Comparison of ENCODE assay signal across 1 cellular context in the genomic region with DNA sequence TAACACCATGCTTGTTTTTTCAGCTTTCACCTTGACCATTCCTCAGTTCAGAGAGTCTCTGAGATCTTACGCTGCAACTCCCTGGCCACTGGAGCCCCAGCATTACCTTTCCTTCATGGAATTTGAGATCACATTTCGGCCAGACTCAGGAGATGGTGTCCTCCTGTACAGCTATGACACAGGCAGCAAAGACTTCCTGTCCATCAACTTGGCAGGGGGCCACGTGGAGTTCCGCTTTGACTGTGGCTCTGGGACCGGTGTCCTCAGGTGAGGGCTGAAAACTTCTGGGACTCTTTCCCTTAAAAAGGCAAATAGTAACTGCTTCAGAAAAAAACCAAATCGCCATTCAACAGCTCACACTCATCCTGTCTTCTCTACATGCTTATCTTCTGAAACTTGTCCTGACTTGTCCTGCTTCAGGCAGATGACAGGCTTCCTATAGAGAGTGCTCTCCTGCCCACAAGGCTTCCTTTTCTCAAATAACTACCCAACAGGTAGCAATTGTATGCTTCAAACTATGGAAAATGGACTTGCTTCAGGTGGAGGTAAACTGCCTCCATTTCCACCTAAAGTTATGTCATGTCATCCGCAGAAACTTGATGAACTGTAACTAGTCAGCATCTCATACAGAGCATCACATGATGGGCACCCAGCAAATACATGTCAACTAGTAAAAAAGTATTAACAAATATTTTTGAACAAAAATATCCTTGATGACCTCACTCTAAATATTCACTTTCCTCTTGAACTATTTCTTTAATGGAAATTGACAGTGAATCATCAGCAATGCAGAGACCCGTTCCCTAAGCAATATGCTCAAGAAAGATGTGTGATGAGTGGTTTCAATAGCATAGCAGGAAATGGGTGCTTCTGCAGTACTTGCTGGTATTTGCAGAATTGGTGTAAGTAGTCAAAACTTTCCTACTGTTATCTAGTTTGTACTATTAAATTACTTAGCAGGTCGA.
TF ChIP-seq lines count a peak whose summit lies in the region.

No MANE protein-coding gene starts in this region.

TF ChIP-seq in HEK293, 187 proteins besides CTCF, POLR2A, EP300 and RAD21 (continued from another document and continues in another):
- TF ChIP-seq ZNF776 (tag by site-specific recombination; IDR thresholded peaks at IDR 0.05; ENCODE audit: borderline replicate concordance) (no peak), ZNF768 (tag by site-specific recombination; IDR thresholded peaks at IDR 0.05) (no peak), SCRT2 (tag by site-specific recombination; IDR thresholded peaks at IDR 0.05) (peak; percentile 98), ELK4 (IDR thresholded peaks at IDR 0.05; ENCODE audit: borderline replicate concordance, low read depth, low read length) (no peak), ZNF654 (tag by site-specific recombination; IDR thresholded peaks at IDR 0.05; ENCODE audit: low read depth) (no peak), ZNF501 (tag by site-specific recombination; IDR thresholded peaks at IDR 0.05) (no peak), MZF1 (tag by site-specific recombination; IDR thresholded peaks at IDR 0.05; ENCODE audit: borderline replicate concordance) (no peak), ZNF629 (tag by site-specific recombination; IDR thresholded peaks at IDR 0.05) (0 out of 2 replicates have a peak, but pooled peaks have one; percentile 10), ATF2 (tag by site-specific recombination; IDR thresholded peaks at IDR 0.05; ENCODE audit: low read depth) (peak; percentile 65), KLF17 (tag by site-specific recombination; IDR thresholded peaks at IDR 0.05) (no peak), GLI4 (tag by site-specific recombination; IDR thresholded peaks at IDR 0.05) (no peak), ZNF214 (tag by site-specific recombination; IDR thresholded peaks at IDR 0.05; ENCODE audit: borderline replicate concordance) (peak; percentile 84), ZNF324 (tag by site-specific recombination; IDR thresholded peaks at IDR 0.05) (no peak), ZNF624 (tag by site-specific recombination; IDR thresholded peaks at IDR 0.05) (no peak), ZBTB11 (tag by site-specific recombination; conservative IDR thresholded peaks at IDR 0.05; ENCODE audit: low read depth) (no peak), ZBTB8A (tag by site-specific recombination; IDR thresholded peaks at IDR 0.05) (no peak), HIC1 (tag by site-specific recombination; IDR thresholded peaks at IDR 0.05) (no peak), MEIS1 (CRISPR knock-in tag; IDR thresholded peaks at IDR 0.05; ENCODE audit: borderline replicate concordance) (no peak), ZNF335 (tag by site-specific recombination; conservative IDR thresholded peaks at IDR 0.05) (peak; percentile 43), ZNF169 (tag by site-specific recombination; IDR thresholded peaks at IDR 0.05) (no peak), ZNF701 (tag by site-specific recombination; IDR thresholded peaks at IDR 0.05) (no peak), GLIS1 (tag by site-specific recombination; IDR thresholded peaks at IDR 0.05) (peak; percentile 22; the same call in 1 of the 2 replicates), ZNF10 (tag by site-specific recombination; IDR thresholded peaks at IDR 0.05) (no peak), ZEB2 (tag by site-specific recombination; IDR thresholded peaks at IDR 0.05) (0 out of 2 replicates have a peak, but pooled peaks have one; percentile 28), ZNF121 (tag by site-specific recombination; IDR thresholded peaks at IDR 0.05) (no peak), MYNN (tag by site-specific recombination; IDR thresholded peaks at IDR 0.05; ENCODE audit: borderline replicate concordance) (no peak), ZNF626 (tag by site-specific recombination; IDR thresholded peaks at IDR 0.05) (no peak), ZNF548 (tag by site-specific recombination; IDR thresholded peaks at IDR 0.05) (no peak)
- TF ChIP-seq, protein P1, sequence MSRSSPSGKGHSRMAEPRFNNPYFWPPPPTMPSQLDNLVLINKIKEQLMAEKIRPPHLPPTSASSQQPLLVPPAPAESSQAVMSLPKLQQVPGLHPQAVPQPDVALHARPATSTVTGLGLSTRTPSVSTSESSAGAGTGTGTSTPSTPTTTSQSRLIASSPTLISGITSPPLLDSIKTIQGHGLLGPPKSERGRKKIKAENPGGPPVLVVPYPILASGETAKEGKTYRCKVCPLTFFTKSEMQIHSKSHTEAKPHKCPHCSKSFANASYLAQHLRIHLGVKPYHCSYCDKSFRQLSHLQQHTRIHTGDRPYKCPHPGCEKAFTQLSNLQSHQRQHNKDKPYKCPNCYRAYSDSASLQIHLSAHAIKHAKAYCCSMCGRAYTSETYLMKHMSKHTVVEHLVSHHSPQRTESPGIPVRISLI (tag by site-specific recombination; IDR thresholded peaks at IDR 0.05) = 0 out of 2 replicates have a peak, but pooled peaks have one; percentile 52
- TF ChIP-seq, protein P2, sequence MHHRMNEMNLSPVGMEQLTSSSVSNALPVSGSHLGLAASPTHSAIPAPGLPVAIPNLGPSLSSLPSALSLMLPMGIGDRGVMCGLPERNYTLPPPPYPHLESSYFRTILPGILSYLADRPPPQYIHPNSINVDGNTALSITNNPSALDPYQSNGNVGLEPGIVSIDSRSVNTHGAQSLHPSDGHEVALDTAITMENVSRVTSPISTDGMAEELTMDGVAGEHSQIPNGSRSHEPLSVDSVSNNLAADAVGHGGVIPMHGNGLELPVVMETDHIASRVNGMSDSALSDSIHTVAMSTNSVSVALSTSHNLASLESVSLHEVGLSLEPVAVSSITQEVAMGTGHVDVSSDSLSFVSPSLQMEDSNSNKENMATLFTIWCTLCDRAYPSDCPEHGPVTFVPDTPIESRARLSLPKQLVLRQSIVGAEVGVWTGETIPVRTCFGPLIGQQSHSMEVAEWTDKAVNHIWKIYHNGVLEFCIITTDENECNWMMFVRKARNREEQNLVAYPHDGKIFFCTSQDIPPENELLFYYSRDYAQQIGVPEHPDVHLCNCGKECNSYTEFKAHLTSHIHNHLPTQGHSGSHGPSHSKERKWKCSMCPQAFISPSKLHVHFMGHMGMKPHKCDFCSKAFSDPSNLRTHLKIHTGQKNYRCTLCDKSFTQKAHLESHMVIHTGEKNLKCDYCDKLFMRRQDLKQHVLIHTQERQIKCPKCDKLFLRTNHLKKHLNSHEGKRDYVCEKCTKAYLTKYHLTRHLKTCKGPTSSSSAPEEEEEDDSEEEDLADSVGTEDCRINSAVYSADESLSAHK (tag by site-specific recombination; IDR thresholded peaks at IDR 0.05) = no peak
- TF ChIP-seq, protein P3, sequence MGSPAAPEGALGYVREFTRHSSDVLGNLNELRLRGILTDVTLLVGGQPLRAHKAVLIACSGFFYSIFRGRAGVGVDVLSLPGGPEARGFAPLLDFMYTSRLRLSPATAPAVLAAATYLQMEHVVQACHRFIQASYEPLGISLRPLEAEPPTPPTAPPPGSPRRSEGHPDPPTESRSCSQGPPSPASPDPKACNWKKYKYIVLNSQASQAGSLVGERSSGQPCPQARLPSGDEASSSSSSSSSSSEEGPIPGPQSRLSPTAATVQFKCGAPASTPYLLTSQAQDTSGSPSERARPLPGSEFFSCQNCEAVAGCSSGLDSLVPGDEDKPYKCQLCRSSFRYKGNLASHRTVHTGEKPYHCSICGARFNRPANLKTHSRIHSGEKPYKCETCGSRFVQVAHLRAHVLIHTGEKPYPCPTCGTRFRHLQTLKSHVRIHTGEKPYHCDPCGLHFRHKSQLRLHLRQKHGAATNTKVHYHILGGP (tag by site-specific recombination; IDR thresholded peaks at IDR 0.05) = no peak
- TF ChIP-seq, protein P4, sequence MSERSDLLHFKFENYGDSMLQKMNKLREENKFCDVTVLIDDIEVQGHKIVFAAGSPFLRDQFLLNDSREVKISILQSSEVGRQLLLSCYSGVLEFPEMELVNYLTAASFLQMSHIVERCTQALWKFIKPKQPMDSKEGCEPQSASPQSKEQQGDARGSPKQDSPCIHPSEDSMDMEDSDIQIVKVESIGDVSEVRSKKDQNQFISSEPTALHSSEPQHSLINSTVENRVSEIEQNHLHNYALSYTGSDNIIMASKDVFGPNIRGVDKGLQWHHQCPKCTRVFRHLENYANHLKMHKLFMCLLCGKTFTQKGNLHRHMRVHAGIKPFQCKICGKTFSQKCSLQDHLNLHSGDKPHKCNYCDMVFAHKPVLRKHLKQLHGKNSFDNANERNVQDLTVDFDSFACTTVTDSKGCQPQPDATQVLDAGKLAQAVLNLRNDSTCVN (tag by site-specific recombination; optimal IDR thresholded peaks at IDR 0.05) = no peak
- TF ChIP-seq, protein P5, sequence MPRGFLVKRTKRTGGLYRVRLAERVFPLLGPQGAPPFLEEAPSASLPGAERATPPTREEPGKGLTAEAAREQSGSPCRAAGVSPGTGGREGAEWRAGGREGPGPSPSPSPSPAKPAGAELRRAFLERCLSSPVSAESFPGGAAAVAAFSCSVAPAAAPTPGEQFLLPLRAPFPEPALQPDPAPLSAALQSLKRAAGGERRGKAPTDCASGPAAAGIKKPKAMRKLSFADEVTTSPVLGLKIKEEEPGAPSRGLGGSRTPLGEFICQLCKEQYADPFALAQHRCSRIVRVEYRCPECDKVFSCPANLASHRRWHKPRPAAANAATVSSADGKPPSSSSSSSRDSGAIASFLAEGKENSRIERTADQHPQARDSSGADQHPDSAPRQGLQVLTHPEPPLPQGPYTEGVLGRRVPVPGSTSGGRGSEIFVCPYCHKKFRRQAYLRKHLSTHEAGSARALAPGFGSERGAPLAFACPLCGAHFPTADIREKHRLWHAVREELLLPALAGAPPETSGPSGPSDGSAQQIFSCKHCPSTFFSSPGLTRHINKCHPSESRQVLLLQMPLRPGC (tag by site-specific recombination; IDR thresholded peaks at IDR 0.05) = no peak
- TF ChIP-seq, protein P6, sequence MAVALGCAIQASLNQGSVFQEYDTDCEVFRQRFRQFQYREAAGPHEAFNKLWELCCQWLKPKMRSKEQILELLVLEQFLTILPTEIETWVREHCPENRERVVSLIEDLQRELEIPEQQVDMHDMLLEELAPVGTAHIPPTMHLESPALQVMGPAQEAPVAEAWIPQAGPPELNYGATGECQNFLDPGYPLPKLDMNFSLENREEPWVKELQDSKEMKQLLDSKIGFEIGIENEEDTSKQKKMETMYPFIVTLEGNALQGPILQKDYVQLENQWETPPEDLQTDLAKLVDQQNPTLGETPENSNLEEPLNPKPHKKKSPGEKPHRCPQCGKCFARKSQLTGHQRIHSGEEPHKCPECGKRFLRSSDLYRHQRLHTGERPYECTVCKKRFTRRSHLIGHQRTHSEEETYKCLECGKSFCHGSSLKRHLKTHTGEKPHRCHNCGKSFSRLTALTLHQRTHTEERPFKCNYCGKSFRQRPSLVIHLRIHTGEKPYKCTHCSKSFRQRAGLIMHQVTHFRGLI (tag by site-specific recombination; IDR thresholded peaks at IDR 0.05) = no peak
